In genomic region chr16:10625595-10626357, GRCh38 we compare ENCODE assay signal across 18 cellular contexts. TPM values are rescaled to one million over a fixed set of nuclear protein-coding genes. Genes with fewer than 3 reads are reported as not detected.
DNase-seq lines count a peak whose midpoint lies in the region; ATAC-seq and TF ChIP-seq lines count a peak whose summit lies in the region.
"Had no signal": no experiment of that assay in that cellular context is flagged by ENCODE, and none has a peak within 500 bp of the region (broad histone marks: within the 10 kb centered on the region; RNA-seq: fewer than 3 reads in every experiment).

No MANE protein-coding gene starts in this region.

- peak overlapping the region in 7 of 11 experiments; percentile 15 to 63 (median 47); a peak in 6 of 22 replicates for H3K27ac ChIP-seq in BLaER1 treated with 17β-estradiol and CSF1 and Interleukin-3, amounts not matched to agents 10 nM and 100 nM
- no peak overlapping the region for H3K27ac ChIP-seq in IMR-90 (ENCODE audit: insufficient read depth, low read length)
- H3K27ac ChIP-seq: vagina had no signal

- H3K56ac ChIP-seq in IMR-90 (ENCODE audit: extremely low read depth, insufficient read depth, low read length) = no peak overlapping the region

- no peak overlapping the region for H3K23ac ChIP-seq in IMR-90 (ENCODE audit: low read depth, low read length)

- H3K4me2 ChIP-seq in BLaER1 treated with 17β-estradiol and CSF1 and Interleukin-3, amounts not matched to agents 10 nM and 100 nM = peak overlapping the region in 5 of 11 experiments; percentile 3 to 47 (median 21); a peak in 9 of 22 replicates
- H3K4me2 ChIP-seq in IMR-90 (ENCODE audit: low read depth, low read length) = peak overlapping the region; percentile 13; the same call in 1 of the 2 replicates

- peaks cover 0 to 6% (median 0%) of the 10 kb centered on the region in 11 experiments; a peak in 4 of 22 replicates for H3K9me3 ChIP-seq in BLaER1 treated with 17β-estradiol and CSF1 and Interleukin-3, amounts not matched to agents 10 nM and 100 nM (replicated peaks in 1 of 11)
- no peaks in the 10 kb centered on the region for H3K9me3 ChIP-seq in IMR-90 (ENCODE audit: control insufficient read depth, insufficient read depth, low read length)
- H3K9me3 ChIP-seq: vagina had no signal

- H3K36me3 ChIP-seq in BLaER1 treated with 17β-estradiol and CSF1 and Interleukin-3, amounts not matched to agents 10 nM and 100 nM = no peaks in the 10 kb centered on the region
- H3K36me3 ChIP-seq in IMR-90 (ENCODE audit: control insufficient read depth, insufficient read depth, low read length) = no peaks in the 10 kb centered on the region
- H3K36me3 ChIP-seq: vagina had no signal

- TF ChIP-seq RAD21 in IMR-90 (IDR thresholded peaks at IDR 0.05; ENCODE audit: low read length) = no peak

- no peaks in the 10 kb centered on the region for H3K4me1 Mint-ChIP-seq in activated T-helper 17 cell treated with anti-CD3 and anti-CD28 coated beads, Interleukin-2, amount 50 U/mL, for 72 hours

- H2AK5ac ChIP-seq in IMR-90 (ENCODE audit: low read depth, low read length) = no peak overlapping the region

- H3K14ac ChIP-seq in IMR-90 (replicated peaks; ENCODE audit: low read depth, low read length) = no peak overlapping the region

- intact Hi-C loops in IMR-90 (cut with micrococcal nuclease) (no loop called here), lower leg skin (cut with DNase I; ENCODE audit: low total_unique reads) (no loop called here)

- BruUV-seq in IMR-90 (replicated peaks; lab: Mats Ljungman, UMichigan) = no TSS peak

- no peak overlapping the region for H3K27ac Mint-ChIP-seq in activated T-helper 17 cell treated with anti-CD3 and anti-CD28 coated beads, Interleukin-2, amount 50 U/mL, for 72 hours
- H3K27ac Mint-ChIP-seq: activated T-helper 1 cell treated with anti-CD3 and anti-CD28 coated beads, Interleukin-12 subunit alpha, Interleukin-12 subunit beta, Interleukin-2, Interleukin-4 antibody, amounts not matched to agents 30 ng/mL and 10 ng/mL and 1 ng/mL, durations not matched to agents 14 hours and 24 hours and 36 hours; T-helper 1 cell treated with Interleukin-12 subunit alpha and Interleukin-12 subunit beta and Interleukin-4 antibody, amounts not matched to agents 30 μg/mL and 1 μg/mL, for 36 hours had no signal

- no peaks in the 10 kb centered on the region for H3K27me3 ChIP-seq in BLaER1 treated with 17β-estradiol and CSF1 and Interleukin-3, amounts not matched to agents 10 nM and 100 nM
- peaks cover 8% of the 10 kb centered on the region for H3K27me3 ChIP-seq in IMR-90 (ENCODE audit: control insufficient read depth, insufficient read depth, low read length)
- H3K27me3 ChIP-seq: vagina had no signal

- H4K20me1 ChIP-seq in BLaER1 treated with 17β-estradiol and CSF1 and Interleukin-3, amounts not matched to agents 10 nM and 100 nM = no peaks in the 10 kb centered on the region
- H4K20me1 ChIP-seq in IMR-90 (ENCODE audit: insufficient read depth, low read length) = no peaks in the 10 kb centered on the region

- no peak overlapping the region for H4K8ac ChIP-seq in IMR-90 (ENCODE audit: low read depth in 2 of 2, low read length in 2 of 2)

- H3K9me3 Mint-ChIP-seq in activated T-helper 17 cell treated with anti-CD3 and anti-CD28 coated beads, Interleukin-2, amount 50 U/mL, for 72 hours = no peaks in the 10 kb centered on the region
- H3K9me3 Mint-ChIP-seq: activated T-helper 1 cell treated with anti-CD3 and anti-CD28 coated beads, Interleukin-12 subunit alpha, Interleukin-12 subunit beta, Interleukin-2, Interleukin-4 antibody, amounts not matched to agents 30 ng/mL and 10 ng/mL and 1 ng/mL, durations not matched to agents 14 hours and 24 hours and 36 hours; T-helper 1 cell treated with Interleukin-12 subunit alpha and Interleukin-12 subunit beta and Interleukin-4 antibody, amounts not matched to agents 30 μg/mL and 1 μg/mL, for 36 hours had no signal

- no peaks in the 10 kb centered on the region for H3K79me1 ChIP-seq in IMR-90 (ENCODE audit: low read depth in 1 of 2, low read length in 2 of 2)

- H3K4me3 ChIP-seq in BLaER1 treated with 17β-estradiol and CSF1 and Interleukin-3, amounts not matched to agents 10 nM and 100 nM = no peak overlapping the region
- no peak overlapping the region for H3K4me3 ChIP-seq in IMR-90 (ENCODE audit: insufficient read depth, low read depth, low read length)
- no peak overlapping the region for H3K4me3 ChIP-seq in lower leg skin (ENCODE audit: low read depth, poor library complexity, severe bottlenecking)
- H3K4me3 ChIP-seq: vagina had no signal

- no peak overlapping the region for H3K18ac ChIP-seq in IMR-90 (ENCODE audit: low read depth, low read length)

- H3K4ac ChIP-seq in IMR-90 (ENCODE audit: low read depth, low read length) = no peak overlapping the region

- dilution Hi-C loops in IMR-90 (cut with HindIII; ENCODE audit: low sequenced_read_pairs, unreplicated experiment) = no loop called here

- H4K5ac ChIP-seq in IMR-90 (ENCODE audit: low read depth, low read length) = no peak overlapping the region

- H3K36me3 Mint-ChIP-seq in activated T-helper 17 cell treated with anti-CD3 and anti-CD28 coated beads, Interleukin-2, amount 50 U/mL, for 72 hours (ENCODE audit: low read depth) = no peaks in the 10 kb centered on the region
- H3K36me3 Mint-ChIP-seq: naive B cell had no signal

- H2BK20ac ChIP-seq in IMR-90 (ENCODE audit: low read depth, low read length) = no peak overlapping the region

- H3K9ac ChIP-seq in BLaER1 treated with 17β-estradiol and CSF1 and Interleukin-3, amounts not matched to agents 10 nM and 100 nM = no peak overlapping the region
- no peak overlapping the region for H3K9ac ChIP-seq in IMR-90 (ENCODE audit: low read depth, low read length)

- H3K4me3 Mint-ChIP-seq in activated T-helper 17 cell treated with anti-CD3 and anti-CD28 coated beads, Interleukin-2, amount 50 U/mL, for 72 hours = no peak overlapping the region
- H3K4me3 Mint-ChIP-seq: activated T-helper 1 cell treated with anti-CD3 and anti-CD28 coated beads, Interleukin-12 subunit alpha, Interleukin-12 subunit beta, Interleukin-2, Interleukin-4 antibody, amounts not matched to agents 30 ng/mL and 10 ng/mL and 1 ng/mL, durations not matched to agents 14 hours and 24 hours and 36 hours; naive B cell; T-helper 1 cell treated with Interleukin-12 subunit alpha and Interleukin-12 subunit beta and Interleukin-4 antibody, amounts not matched to agents 30 μg/mL and 1 μg/mL, for 36 hours had no signal

- TF ChIP-seq POLR2A in IMR-90 (IDR thresholded peaks at IDR 0.05; ENCODE audit: low read depth, low read length) (no peak), lower leg skin (IDR thresholded peaks at IDR 0.05) (no peak)

- H2BK15ac ChIP-seq in IMR-90 (ENCODE audit: low read depth, low read length) = no peak overlapping the region

- H2AK9ac ChIP-seq in IMR-90 (replicated peaks; ENCODE audit: low read depth, low read length, poor library complexity) = no peak overlapping the region

- H2AFZ ChIP-seq in IMR-90 (replicated peaks; ENCODE audit: low read length, poor library complexity) = no peak overlapping the region

- TF ChIP-seq CTCF in IMR-90 (conservative IDR thresholded peaks at IDR 0.05; ENCODE audit: low read depth, low read length) = no peak
- no peak for TF ChIP-seq CTCF in lower leg skin (IDR thresholded peaks at IDR 0.05)

- in situ Hi-C loops in IMR-90 (cut with MboI; ENCODE audit: low sequenced_read_pairs) = no loop called here

- no peak overlapping the region for H4K91ac ChIP-seq in IMR-90 (ENCODE audit: insufficient read depth, low read depth, low read length)

- H3K4me1 ChIP-seq in BLaER1 treated with 17β-estradiol and CSF1 and Interleukin-3, amounts not matched to agents 10 nM and 100 nM = peaks cover 0 to 70% (median 33%) of the 10 kb centered on the region in 10 experiments; a peak in 14 of 20 replicates
- H3K4me1 ChIP-seq in IMR-90 (ENCODE audit: control insufficient read depth, insufficient read depth, low read length) = no peaks in the 10 kb centered on the region
- H3K4me1 ChIP-seq: vagina had no signal

- WGBS in IMR-90 (ENCODE audit: extremely low coverage in 2 of 2, insufficient read length in 1 of 2), 2 experiments = 60% methylated on average over 1 of the region's 12 CpGs; no CpG with 5 or more reads in 1 of the 2 experiments
- 84 to 86% methylated on average over 12 of the region's 12 CpGs for WGBS in lower leg skin, 2 donors

- H3K9me1 ChIP-seq in IMR-90 (ENCODE audit: insufficient read depth, low read length) = no peaks in the 10 kb centered on the region

- no peak overlapping the region for H2BK120ac ChIP-seq in IMR-90 (ENCODE audit: low read depth, low read length)

- ATAC-seq in IMR-90 (ENCODE audit: low read depth) = peak; percentile 32; the same call in 1 of the 2 replicates
- ATAC-seq in activated T-helper 17 cell treated with anti-CD3 and anti-CD28 coated beads, Interleukin-2, amount 50 U/mL, for 72 hours (replicated peaks) = peak; percentile 23
- ATAC-seq in left lobe of liver = peak; percentile 54
- ATAC-seq in HG03025 (IDR thresholded peaks at IDR 0.05; ENCODE audit: low FRiP score, unreplicated experiment) = no peak
- no peak for ATAC-seq in activated CD4-positive, CD25-positive, alpha-beta regulatory T cell treated with anti-CD3 and anti-CD28 coated beads, Interleukin-2, amount 50 U/mL, for 24 hours
- ATAC-seq in GM21619 (IDR thresholded peaks at IDR 0.05; ENCODE audit: unreplicated experiment) = no peak

- no peak overlapping the region for H2BK5ac ChIP-seq in IMR-90 (ENCODE audit: low read depth, low read length, poor library complexity, severe bottlenecking)

- POLR2A ChIA-PET in IMR-90 (lab: Charles Lee; ENCODE audit: unreplicated experiment) = no interaction called here

- DNase-seq in IMR-90 (peak; percentile 31), left lobe of liver (ENCODE audit: low spot score) (no peak), lower leg skin (ENCODE audit: low spot score in 2 of 2) (no peak)
- DNase-seq: activated CD4-positive, alpha-beta T cell treated with anti-CD3 and anti-CD28 coated beads, Interleukin-2, amount 50 U/mL, for 1 hour; amygdala; dermis blood vessel endothelial cell; DND-41; naive B cell; stimulated activated CD4-positive, alpha-beta T cell treated with anti-CD3 and anti-CD28 coated beads, Interleukin-4, amount 100 ng/mL, for 1 hour had no signal

- H3K27me3 Mint-ChIP-seq in activated T-helper 17 cell treated with anti-CD3 and anti-CD28 coated beads, Interleukin-2, amount 50 U/mL, for 72 hours = peaks cover 5% of the 10 kb centered on the region

- CTCF ChIA-PET in IMR-90 (lab: Yijun Ruan, JAX) = no interaction called here

RNA-seq across cellular contexts. Expression of gene EMP2, which starts 45.4 kb away (rescaled TPM):
- total RNA-seq in IMR-90 (2012; rRNA removed) = 17.8 and 18.3 TPM in 2 replicates
- 13.8 and 16.3 TPM in 2 replicates for polyA plus RNA-seq in IMR-90 (2012; rRNA removed)
- 7.1 and 7.3 TPM in 2 replicates for polyA plus RNA-seq in IMR-90 (2012; cell fraction: cytosol; rRNA removed)
- polyA plus RNA-seq in IMR-90 (2012; cell fraction: nucleus; rRNA removed; ENCODE audit: low replicate concordance) = 4.1 and 6.2 TPM in 2 replicates
- under 1 TPM; 0.15 to 0.16 TPM for total RNA-seq in activated T-helper 17 cell treated with anti-CD3 and anti-CD28 coated beads, Interleukin-2, amount 50 U/mL, for 72 hours
- 86.6 TPM for total RNA-seq in left lobe of liver
- 100 to 1,000 TPM in 2 of 4 donors, 10 to 100 TPM in 2; 74.1 to 167 (median 104) TPM for total RNA-seq in lower leg skin
- total RNA-seq: activated T-helper 1 cell treated with anti-CD3 and anti-CD28 coated beads, Interleukin-12 subunit alpha, Interleukin-12 subunit beta, Interleukin-2, Interleukin-4 antibody, amounts not matched to agents 30 ng/mL and 10 ng/mL and 1 ng/mL, durations not matched to agents 14 hours and 24 hours and 36 hours; OCI-LY7 had no signal

Comparison
In these comparisons a context has a peak if more than half of its experiments do, and no peak if none do; other contexts are left out.
1. ATAC-seq: peak in IMR-90 (single experiment), activated T-helper 17 cell treated with anti-CD3 and anti-CD28 coated beads, Interleukin-2, amount 50 U/mL, for 72 hours (single experiment) and left lobe of liver (single experiment); none in HG03025 (single experiment), activated CD4-positive, CD25-positive, alpha-beta regulatory T cell treated with anti-CD3 and anti-CD28 coated beads, Interleukin-2, amount 50 U/mL, for 24 hours (0 of 2) and GM21619 (single experiment).
2. RNA of gene EMP2, which starts 45.4 kb away (total RNA-seq): 74.1 to 167 TPM in lower leg skin, 86.6 TPM in left lobe of liver (single experiment) and 17.8 to 18.3 TPM in IMR-90; 0.15 to 0.16 TPM in activated T-helper 17 cell treated with anti-CD3 and anti-CD28 coated beads, Interleukin-2, amount 50 U/mL, for 72 hours; every median in the first group is over 10 times any median in the second.